7 cellular contexts compared by ENCODE assay signal in genomic region chr4:16804581-16804980, GRCh38.
"Had no signal": no experiment of that assay in that cellular context is flagged by ENCODE, and none has a peak within 500 bp of the region (broad histone marks: within the 10 kb centered on the region; RNA-seq: fewer than 3 reads in every experiment).

No MANE protein-coding gene starts in this region.

- H3K4me1 Mint-ChIP-seq: IgD-negative memory B cell had no signal

- H3K27ac ChIP-seq: HL-60, KMS-11 had no signal

- H3K9ac ChIP-seq: KMS-11 had no signal

- H3K4me3 Mint-ChIP-seq: IgD-negative memory B cell had no signal

- H3K36me3 Mint-ChIP-seq: IgD-negative memory B cell had no signal

- H3K4me2 ChIP-seq: KMS-11 had no signal

- DNase-seq: IMR-90, KBM-7, KG1 had no signal

- FAIRE-seq: HTR-8/SVneo had no signal

- H3K27me3 Mint-ChIP-seq: IgD-negative memory B cell had no signal

- H3K27ac Mint-ChIP-seq: IgD-negative memory B cell had no signal
